Comparison of ENCODE assay signal across 1 cellular context in the genomic region with DNA sequence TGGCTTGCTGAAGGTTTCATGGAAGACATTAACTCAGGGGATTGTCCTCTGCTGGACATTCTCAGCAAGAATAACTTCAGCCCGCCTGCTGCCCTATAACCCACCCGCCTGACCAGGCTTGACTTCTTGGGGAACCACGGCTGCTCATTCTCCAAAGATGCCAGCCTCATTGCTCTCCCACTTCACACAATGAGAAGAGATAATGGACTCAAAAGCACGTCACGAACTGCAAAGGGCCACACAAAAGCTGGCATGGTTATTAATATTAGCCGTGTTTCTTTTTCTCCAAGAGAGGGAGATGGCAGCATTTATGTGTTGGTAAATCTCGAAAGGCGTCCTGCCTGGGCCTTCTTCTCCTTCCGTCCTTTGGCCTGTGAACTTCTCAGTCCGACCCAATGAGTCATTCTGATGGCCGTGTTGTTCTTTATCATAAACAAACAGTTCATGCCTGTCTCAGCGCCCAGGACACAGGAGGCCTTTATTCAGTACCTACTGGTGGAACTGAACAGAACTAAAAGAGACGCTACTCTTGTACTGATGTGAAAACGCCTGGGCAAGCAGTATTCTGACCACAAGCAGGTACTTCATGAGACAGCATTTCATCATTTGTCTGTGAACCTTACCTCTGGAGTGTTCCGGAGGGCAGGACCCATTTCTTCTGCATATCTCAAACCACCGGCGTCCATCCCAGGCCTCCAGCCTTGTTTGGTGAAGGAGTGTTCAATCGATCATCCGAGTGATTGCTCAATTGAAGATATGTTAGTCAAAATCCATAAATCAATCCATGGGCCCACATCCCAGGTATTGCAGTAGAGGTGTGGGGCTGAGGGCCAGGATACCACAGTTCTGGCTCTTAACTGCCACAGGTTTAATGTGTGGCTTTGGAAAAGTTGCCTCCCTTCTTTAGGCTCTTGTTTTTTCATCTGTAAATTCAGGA.
TF ChIP-seq lines count a peak whose summit lies in the region.

No MANE protein-coding gene starts in this region.

TF ChIP-seq in H1, 55 proteins besides CTCF, POLR2A, EP300 and RAD21:
- TF ChIP-seq RXRA (IDR thresholded peaks at IDR 0.05; ENCODE audit: insufficient read depth, low read depth, low read length), result no peak
- TF ChIP-seq, protein P1, sequence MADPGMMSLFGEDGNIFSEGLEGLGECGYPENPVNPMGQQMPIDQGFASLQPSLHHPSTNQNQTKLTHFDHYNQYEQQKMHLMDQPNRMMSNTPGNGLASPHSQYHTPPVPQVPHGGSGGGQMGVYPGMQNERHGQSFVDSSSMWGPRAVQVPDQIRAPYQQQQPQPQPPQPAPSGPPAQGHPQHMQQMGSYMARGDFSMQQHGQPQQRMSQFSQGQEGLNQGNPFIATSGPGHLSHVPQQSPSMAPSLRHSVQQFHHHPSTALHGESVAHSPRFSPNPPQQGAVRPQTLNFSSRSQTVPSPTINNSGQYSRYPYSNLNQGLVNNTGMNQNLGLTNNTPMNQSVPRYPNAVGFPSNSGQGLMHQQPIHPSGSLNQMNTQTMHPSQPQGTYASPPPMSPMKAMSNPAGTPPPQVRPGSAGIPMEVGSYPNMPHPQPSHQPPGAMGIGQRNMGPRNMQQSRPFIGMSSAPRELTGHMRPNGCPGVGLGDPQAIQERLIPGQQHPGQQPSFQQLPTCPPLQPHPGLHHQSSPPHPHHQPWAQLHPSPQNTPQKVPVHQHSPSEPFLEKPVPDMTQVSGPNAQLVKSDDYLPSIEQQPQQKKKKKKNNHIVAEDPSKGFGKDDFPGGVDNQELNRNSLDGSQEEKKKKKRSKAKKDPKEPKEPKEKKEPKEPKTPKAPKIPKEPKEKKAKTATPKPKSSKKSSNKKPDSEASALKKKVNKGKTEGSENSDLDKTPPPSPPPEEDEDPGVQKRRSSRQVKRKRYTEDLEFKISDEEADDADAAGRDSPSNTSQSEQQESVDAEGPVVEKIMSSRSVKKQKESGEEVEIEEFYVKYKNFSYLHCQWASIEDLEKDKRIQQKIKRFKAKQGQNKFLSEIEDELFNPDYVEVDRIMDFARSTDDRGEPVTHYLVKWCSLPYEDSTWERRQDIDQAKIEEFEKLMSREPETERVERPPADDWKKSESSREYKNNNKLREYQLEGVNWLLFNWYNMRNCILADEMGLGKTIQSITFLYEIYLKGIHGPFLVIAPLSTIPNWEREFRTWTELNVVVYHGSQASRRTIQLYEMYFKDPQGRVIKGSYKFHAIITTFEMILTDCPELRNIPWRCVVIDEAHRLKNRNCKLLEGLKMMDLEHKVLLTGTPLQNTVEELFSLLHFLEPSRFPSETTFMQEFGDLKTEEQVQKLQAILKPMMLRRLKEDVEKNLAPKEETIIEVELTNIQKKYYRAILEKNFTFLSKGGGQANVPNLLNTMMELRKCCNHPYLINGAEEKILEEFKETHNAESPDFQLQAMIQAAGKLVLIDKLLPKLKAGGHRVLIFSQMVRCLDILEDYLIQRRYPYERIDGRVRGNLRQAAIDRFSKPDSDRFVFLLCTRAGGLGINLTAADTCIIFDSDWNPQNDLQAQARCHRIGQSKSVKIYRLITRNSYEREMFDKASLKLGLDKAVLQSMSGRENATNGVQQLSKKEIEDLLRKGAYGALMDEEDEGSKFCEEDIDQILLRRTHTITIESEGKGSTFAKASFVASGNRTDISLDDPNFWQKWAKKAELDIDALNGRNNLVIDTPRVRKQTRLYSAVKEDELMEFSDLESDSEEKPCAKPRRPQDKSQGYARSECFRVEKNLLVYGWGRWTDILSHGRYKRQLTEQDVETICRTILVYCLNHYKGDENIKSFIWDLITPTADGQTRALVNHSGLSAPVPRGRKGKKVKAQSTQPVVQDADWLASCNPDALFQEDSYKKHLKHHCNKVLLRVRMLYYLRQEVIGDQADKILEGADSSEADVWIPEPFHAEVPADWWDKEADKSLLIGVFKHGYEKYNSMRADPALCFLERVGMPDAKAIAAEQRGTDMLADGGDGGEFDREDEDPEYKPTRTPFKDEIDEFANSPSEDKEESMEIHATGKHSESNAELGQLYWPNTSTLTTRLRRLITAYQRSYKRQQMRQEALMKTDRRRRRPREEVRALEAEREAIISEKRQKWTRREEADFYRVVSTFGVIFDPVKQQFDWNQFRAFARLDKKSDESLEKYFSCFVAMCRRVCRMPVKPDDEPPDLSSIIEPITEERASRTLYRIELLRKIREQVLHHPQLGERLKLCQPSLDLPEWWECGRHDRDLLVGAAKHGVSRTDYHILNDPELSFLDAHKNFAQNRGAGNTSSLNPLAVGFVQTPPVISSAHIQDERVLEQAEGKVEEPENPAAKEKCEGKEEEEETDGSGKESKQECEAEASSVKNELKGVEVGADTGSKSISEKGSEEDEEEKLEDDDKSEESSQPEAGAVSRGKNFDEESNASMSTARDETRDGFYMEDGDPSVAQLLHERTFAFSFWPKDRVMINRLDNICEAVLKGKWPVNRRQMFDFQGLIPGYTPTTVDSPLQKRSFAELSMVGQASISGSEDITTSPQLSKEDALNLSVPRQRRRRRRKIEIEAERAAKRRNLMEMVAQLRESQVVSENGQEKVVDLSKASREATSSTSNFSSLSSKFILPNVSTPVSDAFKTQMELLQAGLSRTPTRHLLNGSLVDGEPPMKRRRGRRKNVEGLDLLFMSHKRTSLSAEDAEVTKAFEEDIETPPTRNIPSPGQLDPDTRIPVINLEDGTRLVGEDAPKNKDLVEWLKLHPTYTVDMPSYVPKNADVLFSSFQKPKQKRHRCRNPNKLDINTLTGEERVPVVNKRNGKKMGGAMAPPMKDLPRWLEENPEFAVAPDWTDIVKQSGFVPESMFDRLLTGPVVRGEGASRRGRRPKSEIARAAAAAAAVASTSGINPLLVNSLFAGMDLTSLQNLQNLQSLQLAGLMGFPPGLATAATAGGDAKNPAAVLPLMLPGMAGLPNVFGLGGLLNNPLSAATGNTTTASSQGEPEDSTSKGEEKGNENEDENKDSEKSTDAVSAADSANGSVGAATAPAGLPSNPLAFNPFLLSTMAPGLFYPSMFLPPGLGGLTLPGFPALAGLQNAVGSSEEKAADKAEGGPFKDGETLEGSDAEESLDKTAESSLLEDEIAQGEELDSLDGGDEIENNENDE (IDR thresholded peaks at IDR 0.05; ENCODE audit: insufficient replicate concordance, low read length), result no peak
- TF ChIP-seq CTBP2 (IDR thresholded peaks at IDR 0.05; ENCODE audit: borderline replicate concordance, insufficient read depth, insufficient read length, low read length), result no peak
- TF ChIP-seq FOSL1 (IDR thresholded peaks at IDR 0.05; ENCODE audit: insufficient read depth, low read depth, low read length), result no peak
- no peak for TF ChIP-seq SIRT6 (IDR thresholded peaks at IDR 0.05; ENCODE audit: low read length)
- TF ChIP-seq SP4 (IDR thresholded peaks at IDR 0.05; ENCODE audit: low read length), result no peak
- TF ChIP-seq RBBP5 (IDR thresholded peaks at IDR 0.05; ENCODE audit: borderline replicate concordance, low read depth, low read length), result no peak
- TF ChIP-seq, protein P2, sequence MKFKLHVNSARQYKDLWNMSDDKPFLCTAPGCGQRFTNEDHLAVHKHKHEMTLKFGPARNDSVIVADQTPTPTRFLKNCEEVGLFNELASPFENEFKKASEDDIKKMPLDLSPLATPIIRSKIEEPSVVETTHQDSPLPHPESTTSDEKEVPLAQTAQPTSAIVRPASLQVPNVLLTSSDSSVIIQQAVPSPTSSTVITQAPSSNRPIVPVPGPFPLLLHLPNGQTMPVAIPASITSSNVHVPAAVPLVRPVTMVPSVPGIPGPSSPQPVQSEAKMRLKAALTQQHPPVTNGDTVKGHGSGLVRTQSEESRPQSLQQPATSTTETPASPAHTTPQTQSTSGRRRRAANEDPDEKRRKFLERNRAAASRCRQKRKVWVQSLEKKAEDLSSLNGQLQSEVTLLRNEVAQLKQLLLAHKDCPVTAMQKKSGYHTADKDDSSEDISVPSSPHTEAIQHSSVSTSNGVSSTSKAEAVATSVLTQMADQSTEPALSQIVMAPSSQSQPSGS (IDR thresholded peaks at IDR 0.05; ENCODE audit: low read length), result no peak
- TF ChIP-seq POLR2AphosphoS5 (IDR thresholded peaks at IDR 0.05; ENCODE audit: low read depth, low read length), result no peak
